ENCODE assay signal across 19 cellular contexts in genomic region chr9:107577140-107577776, GRCh38.
DNase-seq lines count a peak whose midpoint lies in the region; ATAC-seq, FAIRE-seq and TF ChIP-seq lines count a peak whose summit lies in the region.
"Had no signal": no experiment of that assay in that cellular context is flagged by ENCODE, and none has a peak within 500 bp of the region (broad histone marks: within the 10 kb centered on the region; RNA-seq: fewer than 3 reads in every experiment).

No MANE protein-coding gene starts in this region.

- no peaks in the 10 kb centered on the region for H3K9me3 ChIP-seq in liver (ENCODE audit: control insufficient read depth in 4 of 4, low read length in 3 of 4)
- no peaks in the 10 kb centered on the region for H3K9me3 ChIP-seq in HepG2 (ENCODE audit: low read length)
- H3K9me3 ChIP-seq in left ventricle myocardium inferior (replicated peaks): no peaks in the 10 kb centered on the region
- no peaks in the 10 kb centered on the region for H3K9me3 ChIP-seq in parathyroid adenoma (ENCODE audit: control insufficient read depth, low read length)
- H3K9me3 ChIP-seq: SJSA1 had no signal

- TF ChIP-seq RAD21 in liver (IDR thresholded peaks at IDR 0.05) (peak in 1 of 2 donors; percentile 20), HepG2 (CRISPR knock-in tag; IDR thresholded peaks at IDR 0.05) (no peak)

- in situ Hi-C loops in HepG2 (cut with HindIII; ENCODE audit: extremely low pct_ligation_motif_present, low pct_unique_long_range_greater_than_20kb): no loop called here

- H3K4me2 ChIP-seq in HepG2 (ENCODE audit: low read depth, low read length): no peak overlapping the region
- no peak overlapping the region for H3K4me2 ChIP-seq in parathyroid adenoma (ENCODE audit: low read length)
- H3K4me2 ChIP-seq: KMS-11 had no signal

- H3K9ac ChIP-seq in liver (ENCODE audit: low read depth in 1 of 2, low read length in 2 of 2) (no peak overlapping the region), HepG2 (ENCODE audit: insufficient read depth, low read depth, low read length) (no peak overlapping the region), parathyroid adenoma (no peak overlapping the region)
- H3K9ac ChIP-seq: KMS-11 had no signal

- no TSS peak for BruUV-seq in HepG2 (replicated peaks; lab: Mats Ljungman, UMichigan)

- no peaks in the 10 kb centered on the region for H3K36me3 ChIP-seq in liver (ENCODE audit: control insufficient read depth in 4 of 4, insufficient read depth in 3 of 4, low read depth in 1 of 4, low read length in 3 of 4)
- H3K36me3 ChIP-seq in HepG2 (replicated peaks in 1 of 2; ENCODE audit: control insufficient read depth in 1 of 2, insufficient read depth in 2 of 2, low read length in 2 of 2): no peaks in the 10 kb centered on the region
- H3K36me3 ChIP-seq in left ventricle myocardium inferior: no peaks in the 10 kb centered on the region
- H3K36me3 ChIP-seq in parathyroid adenoma (ENCODE audit: control insufficient read depth, insufficient read depth, low read length): no peaks in the 10 kb centered on the region
- H3K36me3 ChIP-seq: SJSA1 had no signal

- no peak for TF ChIP-seq CTCF in liver (IDR thresholded peaks at IDR 0.05; ENCODE audit: low read depth, low read length, missing input control)
- no peak for TF ChIP-seq CTCF in HepG2 (CRISPR knock-in tag; IDR thresholded peaks at IDR 0.05)
- no peak for TF ChIP-seq CTCF in left ventricle myocardium inferior (IDR thresholded peaks at IDR 0.05; ENCODE audit: borderline replicate concordance)
- no peak for TF ChIP-seq CTCF in parathyroid adenoma (IDR thresholded peaks at IDR 0.05)

- no peak for TF ChIP-seq POLR2A in HepG2 (IDR thresholded peaks at IDR 0.05; ENCODE audit: insufficient read depth in 1 of 2, low read depth in 2 of 2, low read length in 2 of 2)

- ATAC-seq in HepG2 (no peak), GM18861 (IDR thresholded peaks at IDR 0.05; ENCODE audit: unreplicated experiment) (no peak), GM21619 (IDR thresholded peaks at IDR 0.05; ENCODE audit: unreplicated experiment) (no peak)
- ATAC-seq: PC-3 had no signal

- CTCF ChIA-PET in HepG2 (lab: Yijun Ruan, JAX; ENCODE audit: low intra/inter-chr PET ratio, low total read pairs): no interaction called here

- H3K4me3 ChIP-seq in liver (ENCODE audit: low read depth in 1 of 3, low read length in 3 of 3) (no peak overlapping the region), HepG2 (replicated peaks in 1 of 3; ENCODE audit: insufficient read depth in 1 of 3, low read depth in 2 of 3, low read length in 3 of 3) (no peak overlapping the region), left ventricle myocardium inferior (no peak overlapping the region), parathyroid adenoma (ENCODE audit: low read depth, low read length) (no peak overlapping the region)
- H3K4me3 ChIP-seq: SJSA1 had no signal

- H3K27ac ChIP-seq in liver (ENCODE audit: low read depth in 1 of 2, low read length in 2 of 2): no peak overlapping the region
- H3K27ac ChIP-seq in HepG2 (ENCODE audit: extremely low read length, insufficient read depth, low read length): no peak overlapping the region
- peak overlapping the region; percentile 76 for H3K27ac ChIP-seq in left ventricle myocardium inferior (replicated peaks)
- peak overlapping the region; percentile 24 for H3K27ac ChIP-seq in parathyroid adenoma
- H3K27ac ChIP-seq: KMS-11, SJSA1 had no signal

- FAIRE-seq in HepG2 (lab: Jason Lieb, UNC): no peak
- FAIRE-seq: D721Med had no signal

- no peaks in the 10 kb centered on the region for H4K20me1 ChIP-seq in HepG2 (ENCODE audit: insufficient read depth, low read length)

- 83% methylated on average over 5 of the region's 5 CpGs for WGBS in liver
- 52% methylated on average over 5 of the region's 5 CpGs for WGBS in HepG2 (ENCODE audit: low lambda C conversion rate)

- no peaks in the 10 kb centered on the region for H3K79me2 ChIP-seq in HepG2 (ENCODE audit: insufficient read depth, low read length)
- no peaks in the 10 kb centered on the region for H3K79me2 ChIP-seq in parathyroid adenoma

- H3K4me1 ChIP-seq in liver (ENCODE audit: control insufficient read depth in 4 of 4, insufficient read depth in 4 of 4, low read length in 3 of 4) (no peaks in the 10 kb centered on the region), HepG2 (ENCODE audit: insufficient read depth, low read length) (no peaks in the 10 kb centered on the region), left ventricle myocardium inferior (peaks cover 9% of the 10 kb centered on the region), parathyroid adenoma (no peaks in the 10 kb centered on the region)
- H3K4me1 ChIP-seq: SJSA1 had no signal

- DNase-seq in HepG2 (ENCODE audit: low spot score) (no peak), left ventricle myocardium inferior (no peak), HuH-7.5 (ENCODE audit: low spot score) (no peak)
- DNase-seq: CD4-positive, alpha-beta T cell; H9; MM.1S; NCI-H2029 treated with DMSO at 0.1 percent for 48 hours; NCI-H446 treated with DMSO at 0.1 percent for 48 hours; NCI-H526; NCI-H82; NK-92 treated with Interleukin-12 subunit alpha and Interleukin-12 subunit beta, amount 100 ng/mL, for 24 hours; PC-3 had no signal

- intact Hi-C loops in HepG2 (cut with micrococcal nuclease; ENCODE audit: unreplicated experiment): no loop called here
- intact Hi-C loops in left ventricle myocardium inferior (cut with micrococcal nuclease): no loop called here

- no peaks in the 10 kb centered on the region for H3K27me3 ChIP-seq in liver (ENCODE audit: control insufficient read depth in 4 of 4, insufficient read depth in 4 of 4, low read length in 3 of 4)
- H3K27me3 ChIP-seq in HepG2 (ENCODE audit: control insufficient read depth in 1 of 2, insufficient read depth in 2 of 2, low read length in 2 of 2): no peaks in the 10 kb centered on the region
- no peaks in the 10 kb centered on the region for H3K27me3 ChIP-seq in left ventricle myocardium inferior (ENCODE audit: low read depth)
- no peaks in the 10 kb centered on the region for H3K27me3 ChIP-seq in parathyroid adenoma (ENCODE audit: control insufficient read depth, insufficient read depth, low read length)
- H3K27me3 ChIP-seq: SJSA1 had no signal

- no peak overlapping the region for H2AFZ ChIP-seq in HepG2 (ENCODE audit: low read length)
- H2AFZ ChIP-seq in parathyroid adenoma: no peak overlapping the region

- TF ChIP-seq EP300 in HepG2 (IDR thresholded peaks at IDR 0.05; ENCODE audit: low read depth in 2 of 2, low read length in 2 of 2): no peak
- no peak for TF ChIP-seq EP300 in HepG2 (CRISPR knock-in tag; IDR thresholded peaks at IDR 0.05; ENCODE audit: borderline replicate concordance)

- POLR2A ChIA-PET in HepG2 (lab: Yijun Ruan, JAX): no interaction called here

TF ChIP-seq in liver, 16 proteins besides CTCF, POLR2A, EP300 and RAD21:
- TF ChIP-seq YY1 (IDR thresholded peaks at IDR 0.05) (no peak), RXRA (IDR thresholded peaks at IDR 0.05) (no peak), NR2F2 (IDR thresholded peaks at IDR 0.05) (peak; percentile 81), FOXA2 (IDR thresholded peaks at IDR 0.05) (no peak), MAX (IDR thresholded peaks at IDR 0.05) (no peak)

TF ChIP-seq in HepG2, 621 proteins besides CTCF, POLR2A, EP300 and RAD21 (continues in another document):
- TF ChIP-seq FOXC1 (CRISPR knock-in tag; IDR thresholded peaks at IDR 0.05; ENCODE audit: borderline replicate concordance) (no peak), ZSCAN12 (CRISPR knock-in tag; IDR thresholded peaks at IDR 0.05) (no peak), ATAD3A (CRISPR knock-in tag; IDR thresholded peaks at IDR 0.05) (no peak), AFF4 (CRISPR knock-in tag; IDR thresholded peaks at IDR 0.05) (no peak), HIC2 (CRISPR knock-in tag; IDR thresholded peaks at IDR 0.05; ENCODE audit: low read depth) (no peak), KLF15 (CRISPR knock-in tag; IDR thresholded peaks at IDR 0.05; ENCODE audit: borderline replicate concordance) (no peak), GLI4 (CRISPR knock-in tag; IDR thresholded peaks at IDR 0.05; ENCODE audit: borderline replicate concordance) (no peak), MAFF (IDR thresholded peaks at IDR 0.05; ENCODE audit: low read depth, low read length) (no peak)

Comparison
In these comparisons a context has a peak if more than half of its experiments do, and no peak if none do; other contexts are left out.
1. H3K27ac ChIP-seq: peak in left ventricle myocardium inferior (single experiment) and parathyroid adenoma (single experiment); none in liver (0 of 2) and HepG2 (single experiment).